In the genomic region with DNA sequence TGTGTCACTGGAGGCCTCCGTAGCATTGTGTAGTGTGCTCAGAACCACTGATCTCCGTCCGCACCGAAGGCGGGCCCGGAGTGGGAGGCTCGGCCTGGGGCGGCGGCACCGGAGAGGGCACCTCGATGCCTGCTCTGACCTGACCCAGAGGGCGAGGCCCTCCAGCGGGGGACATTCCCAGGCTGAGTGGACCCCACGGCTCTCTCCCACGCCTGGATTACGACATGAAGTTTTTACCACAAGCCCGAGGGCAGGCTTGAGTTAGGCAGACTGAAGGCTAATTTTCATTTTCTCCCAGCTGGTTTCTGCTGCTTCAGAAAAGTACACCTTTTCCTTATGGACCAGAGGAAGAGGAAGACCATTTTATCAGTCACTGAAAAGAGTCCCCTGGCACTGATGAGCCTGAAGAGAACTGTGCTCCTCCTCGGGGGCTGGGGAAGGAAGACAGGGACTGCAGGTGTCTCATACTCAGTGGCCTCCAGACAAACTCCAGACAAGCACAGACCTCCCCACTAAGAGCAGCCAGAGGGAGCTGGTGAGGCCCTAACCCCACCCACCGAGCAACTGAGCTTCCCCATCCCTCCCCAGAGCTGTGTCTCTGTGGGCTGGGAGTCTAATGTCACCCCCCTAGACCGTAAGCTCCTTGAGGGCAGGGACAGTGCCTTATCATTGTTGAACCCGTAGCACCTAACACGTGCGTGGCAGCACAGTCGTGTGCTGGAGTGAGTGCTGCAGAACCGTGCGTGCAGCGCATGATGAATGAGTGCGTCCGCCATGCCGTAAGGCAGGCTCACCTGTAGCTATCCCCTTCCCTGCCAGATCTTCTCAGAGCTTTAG, we compare ENCODE assay signal across 1 cellular context.
TF ChIP-seq lines count a peak whose summit lies in the region.

No MANE protein-coding gene starts in this region.

TF ChIP-seq in H1, 55 proteins besides CTCF, POLR2A, EP300 and RAD21 (continued from another document):
- TF ChIP-seq, protein P1, sequence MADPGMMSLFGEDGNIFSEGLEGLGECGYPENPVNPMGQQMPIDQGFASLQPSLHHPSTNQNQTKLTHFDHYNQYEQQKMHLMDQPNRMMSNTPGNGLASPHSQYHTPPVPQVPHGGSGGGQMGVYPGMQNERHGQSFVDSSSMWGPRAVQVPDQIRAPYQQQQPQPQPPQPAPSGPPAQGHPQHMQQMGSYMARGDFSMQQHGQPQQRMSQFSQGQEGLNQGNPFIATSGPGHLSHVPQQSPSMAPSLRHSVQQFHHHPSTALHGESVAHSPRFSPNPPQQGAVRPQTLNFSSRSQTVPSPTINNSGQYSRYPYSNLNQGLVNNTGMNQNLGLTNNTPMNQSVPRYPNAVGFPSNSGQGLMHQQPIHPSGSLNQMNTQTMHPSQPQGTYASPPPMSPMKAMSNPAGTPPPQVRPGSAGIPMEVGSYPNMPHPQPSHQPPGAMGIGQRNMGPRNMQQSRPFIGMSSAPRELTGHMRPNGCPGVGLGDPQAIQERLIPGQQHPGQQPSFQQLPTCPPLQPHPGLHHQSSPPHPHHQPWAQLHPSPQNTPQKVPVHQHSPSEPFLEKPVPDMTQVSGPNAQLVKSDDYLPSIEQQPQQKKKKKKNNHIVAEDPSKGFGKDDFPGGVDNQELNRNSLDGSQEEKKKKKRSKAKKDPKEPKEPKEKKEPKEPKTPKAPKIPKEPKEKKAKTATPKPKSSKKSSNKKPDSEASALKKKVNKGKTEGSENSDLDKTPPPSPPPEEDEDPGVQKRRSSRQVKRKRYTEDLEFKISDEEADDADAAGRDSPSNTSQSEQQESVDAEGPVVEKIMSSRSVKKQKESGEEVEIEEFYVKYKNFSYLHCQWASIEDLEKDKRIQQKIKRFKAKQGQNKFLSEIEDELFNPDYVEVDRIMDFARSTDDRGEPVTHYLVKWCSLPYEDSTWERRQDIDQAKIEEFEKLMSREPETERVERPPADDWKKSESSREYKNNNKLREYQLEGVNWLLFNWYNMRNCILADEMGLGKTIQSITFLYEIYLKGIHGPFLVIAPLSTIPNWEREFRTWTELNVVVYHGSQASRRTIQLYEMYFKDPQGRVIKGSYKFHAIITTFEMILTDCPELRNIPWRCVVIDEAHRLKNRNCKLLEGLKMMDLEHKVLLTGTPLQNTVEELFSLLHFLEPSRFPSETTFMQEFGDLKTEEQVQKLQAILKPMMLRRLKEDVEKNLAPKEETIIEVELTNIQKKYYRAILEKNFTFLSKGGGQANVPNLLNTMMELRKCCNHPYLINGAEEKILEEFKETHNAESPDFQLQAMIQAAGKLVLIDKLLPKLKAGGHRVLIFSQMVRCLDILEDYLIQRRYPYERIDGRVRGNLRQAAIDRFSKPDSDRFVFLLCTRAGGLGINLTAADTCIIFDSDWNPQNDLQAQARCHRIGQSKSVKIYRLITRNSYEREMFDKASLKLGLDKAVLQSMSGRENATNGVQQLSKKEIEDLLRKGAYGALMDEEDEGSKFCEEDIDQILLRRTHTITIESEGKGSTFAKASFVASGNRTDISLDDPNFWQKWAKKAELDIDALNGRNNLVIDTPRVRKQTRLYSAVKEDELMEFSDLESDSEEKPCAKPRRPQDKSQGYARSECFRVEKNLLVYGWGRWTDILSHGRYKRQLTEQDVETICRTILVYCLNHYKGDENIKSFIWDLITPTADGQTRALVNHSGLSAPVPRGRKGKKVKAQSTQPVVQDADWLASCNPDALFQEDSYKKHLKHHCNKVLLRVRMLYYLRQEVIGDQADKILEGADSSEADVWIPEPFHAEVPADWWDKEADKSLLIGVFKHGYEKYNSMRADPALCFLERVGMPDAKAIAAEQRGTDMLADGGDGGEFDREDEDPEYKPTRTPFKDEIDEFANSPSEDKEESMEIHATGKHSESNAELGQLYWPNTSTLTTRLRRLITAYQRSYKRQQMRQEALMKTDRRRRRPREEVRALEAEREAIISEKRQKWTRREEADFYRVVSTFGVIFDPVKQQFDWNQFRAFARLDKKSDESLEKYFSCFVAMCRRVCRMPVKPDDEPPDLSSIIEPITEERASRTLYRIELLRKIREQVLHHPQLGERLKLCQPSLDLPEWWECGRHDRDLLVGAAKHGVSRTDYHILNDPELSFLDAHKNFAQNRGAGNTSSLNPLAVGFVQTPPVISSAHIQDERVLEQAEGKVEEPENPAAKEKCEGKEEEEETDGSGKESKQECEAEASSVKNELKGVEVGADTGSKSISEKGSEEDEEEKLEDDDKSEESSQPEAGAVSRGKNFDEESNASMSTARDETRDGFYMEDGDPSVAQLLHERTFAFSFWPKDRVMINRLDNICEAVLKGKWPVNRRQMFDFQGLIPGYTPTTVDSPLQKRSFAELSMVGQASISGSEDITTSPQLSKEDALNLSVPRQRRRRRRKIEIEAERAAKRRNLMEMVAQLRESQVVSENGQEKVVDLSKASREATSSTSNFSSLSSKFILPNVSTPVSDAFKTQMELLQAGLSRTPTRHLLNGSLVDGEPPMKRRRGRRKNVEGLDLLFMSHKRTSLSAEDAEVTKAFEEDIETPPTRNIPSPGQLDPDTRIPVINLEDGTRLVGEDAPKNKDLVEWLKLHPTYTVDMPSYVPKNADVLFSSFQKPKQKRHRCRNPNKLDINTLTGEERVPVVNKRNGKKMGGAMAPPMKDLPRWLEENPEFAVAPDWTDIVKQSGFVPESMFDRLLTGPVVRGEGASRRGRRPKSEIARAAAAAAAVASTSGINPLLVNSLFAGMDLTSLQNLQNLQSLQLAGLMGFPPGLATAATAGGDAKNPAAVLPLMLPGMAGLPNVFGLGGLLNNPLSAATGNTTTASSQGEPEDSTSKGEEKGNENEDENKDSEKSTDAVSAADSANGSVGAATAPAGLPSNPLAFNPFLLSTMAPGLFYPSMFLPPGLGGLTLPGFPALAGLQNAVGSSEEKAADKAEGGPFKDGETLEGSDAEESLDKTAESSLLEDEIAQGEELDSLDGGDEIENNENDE (IDR thresholded peaks at IDR 0.05; ENCODE audit: insufficient replicate concordance, low read length): no peak
- TF ChIP-seq ZNF274 (IDR thresholded peaks at IDR 0.05; ENCODE audit: borderline replicate concordance, extremely low read depth, low read length) (no peak), HDAC2 (IDR thresholded peaks at IDR 0.05; ENCODE audit: borderline replicate concordance in 1 of 2, low read depth in 2 of 2, low read length in 2 of 2) (no peak), KDM1A (IDR thresholded peaks at IDR 0.05; ENCODE audit: borderline replicate concordance, low read length) (no peak), RXRA (IDR thresholded peaks at IDR 0.05; ENCODE audit: insufficient read depth, low read depth, low read length) (no peak), JUND (IDR thresholded peaks at IDR 0.05; ENCODE audit: low read length) (no peak), RBBP5 (IDR thresholded peaks at IDR 0.05; ENCODE audit: borderline replicate concordance, low read depth, low read length) (no peak), CHD1 (IDR thresholded peaks at IDR 0.05; ENCODE audit: low read depth, low read length) (no peak), EZH2 (IDR thresholded peaks at IDR 0.05; ENCODE audit: low read depth, low read length, severe bottlenecking) (no peak), RFX5 (IDR thresholded peaks at IDR 0.05; ENCODE audit: borderline replicate concordance, low read depth, low read length) (no peak)
- TF ChIP-seq, protein P2, sequence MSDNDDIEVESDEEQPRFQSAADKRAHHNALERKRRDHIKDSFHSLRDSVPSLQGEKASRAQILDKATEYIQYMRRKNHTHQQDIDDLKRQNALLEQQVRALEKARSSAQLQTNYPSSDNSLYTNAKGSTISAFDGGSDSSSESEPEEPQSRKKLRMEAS (IDR thresholded peaks at IDR 0.05): no peak
- TF ChIP-seq, protein P3, sequence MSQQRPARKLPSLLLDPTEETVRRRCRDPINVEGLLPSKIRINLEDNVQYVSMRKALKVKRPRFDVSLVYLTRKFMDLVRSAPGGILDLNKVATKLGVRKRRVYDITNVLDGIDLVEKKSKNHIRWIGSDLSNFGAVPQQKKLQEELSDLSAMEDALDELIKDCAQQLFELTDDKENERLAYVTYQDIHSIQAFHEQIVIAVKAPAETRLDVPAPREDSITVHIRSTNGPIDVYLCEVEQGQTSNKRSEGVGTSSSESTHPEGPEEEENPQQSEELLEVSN (IDR thresholded peaks at IDR 0.05): no peak
